8 cellular contexts compared by ENCODE assay signal in genomic region chr3:113532698-113533533, GRCh38. TPM values are rescaled to one million over a fixed set of nuclear protein-coding genes. Genes with fewer than 3 reads are reported as not detected.
DNase-seq lines count a peak whose midpoint lies in the region; ATAC-seq and TF ChIP-seq lines count a peak whose summit lies in the region.

No MANE protein-coding gene starts in this region.

- no peaks in the 10 kb centered on the region for H3K36me3 Mint-ChIP-seq in WTC11
- peaks cover 13% of the 10 kb centered on the region for H3K36me3 Mint-ChIP-seq in stimulated activated effector memory CD8-positive, alpha-beta T cell treated with anti-CD3 and anti-CD28 coated beads, Interleukin-12 subunit alpha, Interleukin-12 subunit beta, amount 100 ng/mL, for 72 hours

- DNase-seq in AG09309 (ENCODE audit: low read depth) (no peak), WTC11 (ENCODE audit: low spot score) (peak; percentile 45), medulla oblongata (ENCODE audit: extremely low spot score) (peak; percentile 32), hippocampal formation (lab: John Stamatoyannopoulos, UW) (no peak)
- peak; percentile 28 to 76 for DNase-seq in stimulated activated effector memory CD8-positive, alpha-beta T cell treated with anti-CD3 and anti-CD28 coated beads, Interleukin-12 subunit alpha, Interleukin-12 subunit beta, amount 100 ng/mL, for 72 hours (ENCODE audit: low spot score in 2 of 2)

- H3K27ac Mint-ChIP-seq in WTC11, result no peak overlapping the region
- H3K27ac Mint-ChIP-seq in stimulated activated effector memory CD8-positive, alpha-beta T cell treated with anti-CD3 and anti-CD28 coated beads, Interleukin-12 subunit alpha, Interleukin-12 subunit beta, amount 100 ng/mL, for 72 hours, result peak overlapping the region; percentile 96

- peak overlapping the region; percentile 33 for H3K4me3 ChIP-seq in AG09309 (ENCODE audit: control insufficient read depth, low read depth, low read length)

- CTCF ChIA-PET in WTC11 (lab: Charles Lee), result no interaction called here

- peak overlapping the region; percentile 88 for H3K4me3 Mint-ChIP-seq in WTC11
- peak overlapping the region; percentile 99 for H3K4me3 Mint-ChIP-seq in stimulated activated effector memory CD8-positive, alpha-beta T cell treated with anti-CD3 and anti-CD28 coated beads, Interleukin-12 subunit alpha, Interleukin-12 subunit beta, amount 100 ng/mL, for 72 hours

- TF ChIP-seq CTCF in AG09309 (IDR thresholded peaks at IDR 0.05; ENCODE audit: control insufficient read depth, insufficient read depth, low read depth, low read length, missing control alignments) (no peak), WTC11 (IDR thresholded peaks at IDR 0.05) (no peak)

- POLR2A ChIA-PET in WTC11 (lab: Charles Lee), result no interaction called here

- ATAC-seq in GM18909 (IDR thresholded peaks at IDR 0.05; ENCODE audit: poor library complexity, unreplicated experiment) (peak; percentile 49), HG03280 (IDR thresholded peaks at IDR 0.05; ENCODE audit: unreplicated experiment) (peak; percentile 33), WTC11 (peak; percentile 61)
- ATAC-seq in stimulated activated effector memory CD8-positive, alpha-beta T cell treated with anti-CD3 and anti-CD28 coated beads, Interleukin-12 subunit alpha, Interleukin-12 subunit beta, amount 100 ng/mL, for 72 hours, result peak; percentile 69

- peaks cover 86% of the 10 kb centered on the region for H3K27me3 Mint-ChIP-seq in WTC11 (ENCODE audit: low read depth)

- H3K27ac ChIP-seq in cingulate gyrus (ENCODE audit: low read depth, low read length), result peak overlapping the region; percentile 60

- H3K4me1 Mint-ChIP-seq in WTC11, result peaks cover 13% of the 10 kb centered on the region
- peaks cover 40% of the 10 kb centered on the region for H3K4me1 Mint-ChIP-seq in stimulated activated effector memory CD8-positive, alpha-beta T cell treated with anti-CD3 and anti-CD28 coated beads, Interleukin-12 subunit alpha, Interleukin-12 subunit beta, amount 100 ng/mL, for 72 hours

- no peaks in the 10 kb centered on the region for H3K9me3 Mint-ChIP-seq in WTC11
- no peaks in the 10 kb centered on the region for H3K9me3 Mint-ChIP-seq in stimulated activated effector memory CD8-positive, alpha-beta T cell treated with anti-CD3 and anti-CD28 coated beads, Interleukin-12 subunit alpha, Interleukin-12 subunit beta, amount 100 ng/mL, for 72 hours

TF ChIP-seq in WTC11, 78 proteins besides CTCF, POLR2A, EP300 and RAD21:
- TF ChIP-seq ZNF425 (CRISPR knock-in tag; conservative IDR thresholded peaks at IDR 0.05) (no peak), HMGXB4 (CRISPR knock-in tag; IDR thresholded peaks at IDR 0.05) (peak; percentile 33; the same call in 1 of the 2 replicates), PRRX2 (CRISPR knock-in tag; IDR thresholded peaks at IDR 0.05) (no peak), ZNF232 (CRISPR knock-in tag; IDR thresholded peaks at IDR 0.05) (no peak), FOXP4 (CRISPR knock-in tag; IDR thresholded peaks at IDR 0.05) (no peak)

RNA-seq across cellular contexts. Expression of gene SIDT1, which starts 0.6 kb away (rescaled TPM):
- 0.21 to 0.23 TPM (median 0.22 TPM) in 3 replicates for total RNA-seq in WTC11 (2021)

RNA-seq across cellular contexts. Expression of gene SPICE1, which starts 18.0 kb away (rescaled TPM):
- total RNA-seq in WTC11 (2021), result 16.8 to 19.7 TPM (median 17.7 TPM) in 3 replicates

Comparison
In these comparisons a context has a peak if more than half of its experiments do, and no peak if none do; other contexts are left out.
1. DNase-seq: peak in WTC11 (single experiment), medulla oblongata (single experiment) and stimulated activated effector memory CD8-positive, alpha-beta T cell treated with anti-CD3 and anti-CD28 coated beads, Interleukin-12 subunit alpha, Interleukin-12 subunit beta, amount 100 ng/mL, for 72 hours (2 of 2); none in AG09309 (single experiment) and hippocampal formation (0 of 2).
2. Peak in every context shown above with its lines, with median percentiles within 50 percentile points of each other: ATAC-seq.